In the genomic region with DNA sequence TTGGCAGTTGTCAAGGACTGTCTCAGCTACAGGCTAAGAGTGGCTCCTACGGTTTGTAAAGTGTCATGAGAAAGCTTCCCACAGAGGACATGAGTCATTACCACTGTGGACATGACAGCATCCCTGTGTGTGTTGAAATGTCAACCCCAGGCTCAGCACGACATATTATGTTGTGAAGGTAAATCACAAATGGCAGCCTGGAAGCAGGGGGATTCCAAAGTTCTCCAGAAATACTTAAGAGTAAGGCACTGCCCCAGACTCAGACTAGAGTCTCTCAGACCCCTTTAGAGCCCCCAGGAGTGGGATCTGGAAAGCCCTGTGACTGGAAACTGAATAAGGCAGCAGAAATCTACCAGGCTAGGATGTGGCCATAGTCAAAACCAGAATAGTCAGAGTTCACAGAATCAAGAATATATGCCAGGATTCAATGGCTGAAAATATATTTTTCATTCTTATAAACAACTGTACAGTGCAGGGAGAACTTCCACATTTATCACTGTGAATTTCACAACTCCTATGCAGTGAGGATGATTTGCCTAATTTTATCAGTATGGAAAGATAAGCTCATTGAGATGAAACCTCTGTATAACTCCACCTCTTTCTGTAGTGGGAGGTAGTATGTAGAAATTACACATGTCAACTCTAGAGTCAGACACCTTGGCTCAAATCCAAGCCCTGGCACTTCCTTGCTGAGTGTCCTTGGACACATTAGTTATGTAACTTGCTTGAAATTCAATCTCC, we compare ENCODE assay signal across 9 cellular contexts.
DNase-seq lines count a peak whose midpoint lies in the region; ATAC-seq and TF ChIP-seq lines count a peak whose summit lies in the region.
"Had no signal": no experiment of that assay in that cellular context is flagged by ENCODE, and none has a peak within 500 bp of the region (broad histone marks: within the 10 kb centered on the region; RNA-seq: fewer than 3 reads in every experiment).

No MANE protein-coding gene starts in this region.

- H3K4me3 ChIP-seq in body of pancreas: no peak overlapping the region
- H3K4me3 ChIP-seq in dorsolateral prefrontal cortex: no peak overlapping the region

- no peaks in the 10 kb centered on the region for H3K9me3 ChIP-seq in body of pancreas

- H3K27me3 ChIP-seq in body of pancreas (no peaks in the 10 kb centered on the region), dorsolateral prefrontal cortex (peaks cover 0 to 2% (median 0%) of the 10 kb centered on the region in 45 donors)

- intact Hi-C loops in body of pancreas (cut with DNase I): no loop called here
- intact Hi-C loops in dorsolateral prefrontal cortex (cut with DNase I): no loop called here

- 79 to 84% methylated on average over 2 of the region's 2 CpGs for WGBS in body of pancreas, 2 donors

- ATAC-seq in body of pancreas: peak; percentile 81
- no peak for ATAC-seq in HG02759 (IDR thresholded peaks at IDR 0.05; ENCODE audit: unreplicated experiment)

- DNase-seq in activated CD4-positive, alpha-beta T cell treated with anti-CD3 and anti-CD28 coated beads for 48 hours: peak; percentile 54
- DNase-seq in activated CD4-positive, alpha-beta T cell treated with anti-CD3 and anti-CD28 coated beads, Interleukin-2, amount 50 U/mL, for 4 hours: no peak
- peak; percentile 58 for DNase-seq in NCI-H226
- DNase-seq in body of pancreas: peak; percentile 81 to 90 (median 87)
- peak; percentile 10 to 17 for DNase-seq in stimulated activated CD8-positive, alpha-beta memory T cell treated with anti-CD3 and anti-CD28 coated beads, Interleukin-2, amount 100 ng/mL, for 48 hours (ENCODE audit: low read depth in 2 of 2)
- no peak for DNase-seq in dorsolateral prefrontal cortex
- DNase-seq in KBM-7: no peak
- DNase-seq: CD4-positive, alpha-beta T cell had no signal

- TF ChIP-seq POLR2A in body of pancreas (IDR thresholded peaks at IDR 0.05): no peak

- TF ChIP-seq CTCF in body of pancreas (IDR thresholded peaks at IDR 0.05) (no peak), dorsolateral prefrontal cortex (IDR thresholded peaks at IDR 0.05 in 54 of 56, conservative IDR thresholded peaks at IDR 0.05 in 2 of 56; ENCODE audit: low read depth in 1 of 56, partially characterized antibody in 56 of 56) (no peak)

- H3K27ac ChIP-seq in body of pancreas (no peak overlapping the region), dorsolateral prefrontal cortex (no peak overlapping the region)

- in situ Hi-C loops in KBM-7 (cut with MboI; ENCODE audit: low pct_unique_long_range_greater_than_20kb, low sequenced_read_pairs): no loop called here

- H3K4me1 ChIP-seq in body of pancreas: peaks cover 7% of the 10 kb centered on the region

- no peaks in the 10 kb centered on the region for H3K36me3 ChIP-seq in body of pancreas (replicated peaks in 1 of 2; ENCODE audit: insufficient read depth in 1 of 2, low read depth in 2 of 2)

Comparison
In these comparisons a context has a peak if more than half of its experiments do, and no peak if none do; other contexts are left out.
1. DNase-seq: peak in activated CD4-positive, alpha-beta T cell treated with anti-CD3 and anti-CD28 coated beads for 48 hours (single experiment), NCI-H226 (single experiment), body of pancreas (4 of 4) and stimulated activated CD8-positive, alpha-beta memory T cell treated with anti-CD3 and anti-CD28 coated beads, Interleukin-2, amount 100 ng/mL, for 48 hours (2 of 2); none in activated CD4-positive, alpha-beta T cell treated with anti-CD3 and anti-CD28 coated beads, Interleukin-2, amount 50 U/mL, for 4 hours (0 of 2), dorsolateral prefrontal cortex (0 of 10) and KBM-7 (single experiment).